15 cellular contexts compared by ENCODE assay signal in the genomic region with DNA sequence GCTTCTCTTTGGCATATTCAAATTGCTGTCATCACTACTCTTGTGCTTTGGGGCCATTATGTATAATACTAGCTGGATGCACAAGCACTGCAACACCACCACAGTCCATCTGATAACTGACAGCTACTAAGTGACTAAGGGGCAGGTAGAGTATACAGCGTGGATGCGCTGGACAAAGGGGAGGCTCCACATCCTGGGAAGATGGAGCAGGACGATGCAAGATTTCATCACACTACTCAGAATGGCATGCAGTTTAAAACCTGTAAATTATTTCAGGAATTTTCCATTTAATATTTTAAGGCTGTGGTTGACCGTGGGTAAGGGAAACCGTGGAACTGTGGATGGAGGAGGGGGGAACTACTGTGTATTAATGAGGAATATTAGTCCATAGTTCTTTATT. TPM values are rescaled to one million over a fixed set of nuclear protein-coding genes. Genes with fewer than 3 reads are reported as not detected.
A peak's percentile ranks its signal among the peaks of the same experiment; 100 is the strongest.
DNase-seq lines count a peak whose midpoint lies in the region; ATAC-seq, FAIRE-seq and TF ChIP-seq lines count a peak whose summit lies in the region.
"Had no signal": no experiment of that assay in that cellular context is flagged by ENCODE, and none has a peak within 500 bp of the region (broad histone marks: within the 10 kb centered on the region; RNA-seq: fewer than 3 reads in every experiment).

No MANE protein-coding gene starts in this region.

- no peak overlapping the region for H2BK15ac ChIP-seq in IMR-90 (ENCODE audit: low read depth, low read length)

- no CpG with 5 or more reads among the region's 5 CpGs for WGBS in IMR-90 (ENCODE audit: extremely low coverage in 2 of 2, insufficient read length in 1 of 2), 2 experiments

- peak overlapping the region; percentile 68 for H3K4ac ChIP-seq in IMR-90 (ENCODE audit: low read depth, low read length)

- H3K27me3 Mint-ChIP-seq in chondrocyte (ENCODE audit: low read depth), result no peaks in the 10 kb centered on the region
- no peaks in the 10 kb centered on the region for H3K27me3 Mint-ChIP-seq in osteocyte (ENCODE audit: unreplicated experiment)

- H2AK9ac ChIP-seq in IMR-90 (replicated peaks; ENCODE audit: low read depth, low read length, poor library complexity), result no peak overlapping the region

- H3K9ac ChIP-seq in BLaER1 (no peak overlapping the region), IMR-90 (ENCODE audit: low read depth, low read length) (no peak overlapping the region), kidney (ENCODE audit: low read length in 2 of 2) (no peak overlapping the region)

- H3K4me1 ChIP-seq in BLaER1, result peaks cover 86% of the 10 kb centered on the region
- H3K4me1 ChIP-seq in IMR-90 (ENCODE audit: control insufficient read depth, insufficient read depth, low read length), result peaks cover 9% of the 10 kb centered on the region
- H3K4me1 ChIP-seq in kidney (ENCODE audit: control insufficient read depth in 1 of 2, insufficient read depth in 1 of 2, low read depth in 1 of 2, low read length in 2 of 2), result peaks cover 30 to 35% of the 10 kb centered on the region in 2 donors

- H2BK120ac ChIP-seq in IMR-90 (ENCODE audit: low read depth, low read length), result peak overlapping the region; percentile 17; the same call in 1 of the 2 replicates

- H3K4me2 ChIP-seq in BLaER1, result peak overlapping the region; percentile 23
- no peak overlapping the region for H3K4me2 ChIP-seq in IMR-90 (ENCODE audit: low read depth, low read length)

- peaks cover 35% of the 10 kb centered on the region for H3K9me1 ChIP-seq in IMR-90 (ENCODE audit: insufficient read depth, low read length)

- H3K9me3 ChIP-seq in BLaER1 (no peaks in the 10 kb centered on the region; the same call in 1 of the 2 replicates), IMR-90 (ENCODE audit: control insufficient read depth, insufficient read depth, low read length) (no peaks in the 10 kb centered on the region), kidney (ENCODE audit: control insufficient read depth in 1 of 2, low read length in 2 of 2) (no peaks in the 10 kb centered on the region)

- POLR2A ChIA-PET in IMR-90 (lab: Charles Lee; ENCODE audit: unreplicated experiment), result interaction anchor here (0.6 kb wide), 1 partner anchor 108 kb away, joined by 11 read pairs; no protein-coding TSS in a partner anchor

- no peak for FAIRE-seq in kidney (lab: Jason Lieb, UNC)
- FAIRE-seq: GM12878 had no signal

- H3K9me3 Mint-ChIP-seq in chondrocyte (ENCODE audit: low read depth), result peaks cover 5% of the 10 kb centered on the region
- H3K9me3 Mint-ChIP-seq in osteocyte (ENCODE audit: unreplicated experiment), result peaks cover 9% of the 10 kb centered on the region

- H2BK5ac ChIP-seq in IMR-90 (ENCODE audit: low read depth, low read length, poor library complexity, severe bottlenecking), result peak overlapping the region; percentile 38

- H3K27ac Mint-ChIP-seq in chondrocyte (ENCODE audit: unreplicated experiment), result peak overlapping the region; percentile 95
- H3K27ac Mint-ChIP-seq in osteocyte (ENCODE audit: unreplicated experiment), result peak overlapping the region; percentile 78

- CTCF ChIA-PET in IMR-90 (lab: Yijun Ruan, JAX), result no interaction called here

- H3K79me1 ChIP-seq in IMR-90 (ENCODE audit: low read depth in 1 of 2, low read length in 2 of 2), result peaks cover 11 to 68% of the 10 kb centered on the region in 2 experiments; a peak in 3 of 4 replicates

- no TSS peak for BruUV-seq in IMR-90 (replicated peaks; lab: Mats Ljungman, UMichigan)

- no peak for TF ChIP-seq RAD21 in IMR-90 (IDR thresholded peaks at IDR 0.05; ENCODE audit: low read length)

- H3K36me3 ChIP-seq in BLaER1 (peaks cover 33% of the 10 kb centered on the region), IMR-90 (ENCODE audit: control insufficient read depth, insufficient read depth, low read length) (0 out of 2 replicates have a peak, but pooled peaks cover 4% of the 10 kb centered on the region), kidney (ENCODE audit: control insufficient read depth in 1 of 2, insufficient read depth in 2 of 2, low read length in 2 of 2) (no peaks in the 10 kb centered on the region)

- no peak for TF ChIP-seq CTCF in IMR-90 (conservative IDR thresholded peaks at IDR 0.05; ENCODE audit: low read depth, low read length)
- TF ChIP-seq CTCF in chondrocyte (IDR thresholded peaks at IDR 0.05), result no peak
- TF ChIP-seq CTCF in osteocyte (IDR thresholded peaks at IDR 0.05), result no peak
- no peak for TF ChIP-seq CTCF in kidney (IDR thresholded peaks at IDR 0.05; ENCODE audit: borderline replicate concordance, extremely low read depth, insufficient read depth)

- H2AFZ ChIP-seq in IMR-90 (replicated peaks; ENCODE audit: low read length, poor library complexity), result no peak overlapping the region

- H3K36me3 Mint-ChIP-seq in chondrocyte (ENCODE audit: low read depth) (peaks cover 6% of the 10 kb centered on the region), osteocyte (ENCODE audit: unreplicated experiment) (peaks cover 9% of the 10 kb centered on the region)

- H3K27ac ChIP-seq in BLaER1, result no peak overlapping the region
- no peak overlapping the region for H3K27ac ChIP-seq in IMR-90 (ENCODE audit: insufficient read depth, low read length)
- H3K27ac ChIP-seq in kidney (ENCODE audit: low read depth in 2 of 2, low read length in 2 of 2), result no peak overlapping the region
- H3K27ac ChIP-seq: SJCRH30 had no signal

- intact Hi-C loops in IMR-90 (cut with micrococcal nuclease) (no loop called here), kidney (cut with DNase I) (no loop called here)

- H3K14ac ChIP-seq in IMR-90 (replicated peaks; ENCODE audit: low read depth, low read length), result peak overlapping the region; percentile 41; the same call in 1 of the 2 replicates

- 0 out of 2 replicates have a peak overlapping the region, but pooled peaks have one; percentile 4 for H2BK20ac ChIP-seq in IMR-90 (ENCODE audit: low read depth, low read length)

- peak overlapping the region in 1 of 2 experiments; percentile 68; a peak in 2 of 4 replicates for H4K8ac ChIP-seq in IMR-90 (ENCODE audit: low read depth in 2 of 2, low read length in 2 of 2)

- in situ Hi-C loops in IMR-90 (cut with MboI; ENCODE audit: low sequenced_read_pairs), result no loop called here

- H4K20me1 ChIP-seq in BLaER1 (peaks cover 100% of the 10 kb centered on the region), IMR-90 (ENCODE audit: insufficient read depth, low read length) (peaks cover 75% of the 10 kb centered on the region)

- peak overlapping the region; percentile 41 for H3K4me3 Mint-ChIP-seq in chondrocyte (ENCODE audit: unreplicated experiment)
- H3K4me3 Mint-ChIP-seq in osteocyte (ENCODE audit: unreplicated experiment), result peak overlapping the region; percentile 32

- no peak overlapping the region for H3K23ac ChIP-seq in IMR-90 (ENCODE audit: low read depth, low read length)

- H4K5ac ChIP-seq in IMR-90 (ENCODE audit: low read depth, low read length), result no peak overlapping the region

- peak overlapping the region; percentile 40 for H4K91ac ChIP-seq in IMR-90 (ENCODE audit: insufficient read depth, low read depth, low read length)

- H3K4me1 Mint-ChIP-seq in chondrocyte (ENCODE audit: low read depth) (peaks cover 94% of the 10 kb centered on the region), osteocyte (ENCODE audit: unreplicated experiment) (peaks cover 76% of the 10 kb centered on the region)

- DNase-seq in IMR-90 (peak; percentile 55), chondrocyte (ENCODE audit: low spot score) (no peak), osteocyte (ENCODE audit: extremely low spot score, unreplicated experiment) (no peak), kidney (no peak), dermis blood vessel endothelial cell (no peak)
- DNase-seq: activated naive CD4-positive, alpha-beta T cell treated with Interleukin-2 at 50 U/mL for 16 hours; MM.1S; NCI-H526; SJCRH30 had no signal

- ATAC-seq in IMR-90 (ENCODE audit: low read depth) (peak; percentile 70), GM21737 (IDR thresholded peaks at IDR 0.05; ENCODE audit: unreplicated experiment) (no peak), HG03108 (IDR thresholded peaks at IDR 0.05; ENCODE audit: unreplicated experiment) (no peak)
- ATAC-seq: GM12878 had no signal

- dilution Hi-C loops in IMR-90 (cut with HindIII; ENCODE audit: low sequenced_read_pairs, unreplicated experiment), result no loop called here

- no peak for TF ChIP-seq POLR2A in IMR-90 (IDR thresholded peaks at IDR 0.05; ENCODE audit: low read depth, low read length)

- H3K4me3 ChIP-seq in BLaER1 (no peak overlapping the region), IMR-90 (ENCODE audit: insufficient read depth, low read depth, low read length) (no peak overlapping the region), kidney (ENCODE audit: low read length in 2 of 2) (no peak overlapping the region)
- H3K4me3 ChIP-seq: dorsolateral prefrontal cortex, GM12878, lung, SJCRH30 had no signal

- no peak overlapping the region for H3K18ac ChIP-seq in IMR-90 (ENCODE audit: low read depth, low read length)

- H3K27me3 ChIP-seq in BLaER1, result no peaks in the 10 kb centered on the region
- H3K27me3 ChIP-seq in IMR-90 (ENCODE audit: control insufficient read depth, insufficient read depth, low read length), result no peaks in the 10 kb centered on the region
- H3K27me3 ChIP-seq: dorsolateral prefrontal cortex, SJCRH30 had no signal

- peak overlapping the region; percentile 6; the same call in 1 of the 2 replicates for H2AK5ac ChIP-seq in IMR-90 (ENCODE audit: low read depth, low read length)

- no peak overlapping the region; the same call in 1 of the 2 replicates for H3K56ac ChIP-seq in IMR-90 (ENCODE audit: extremely low read depth, insufficient read depth, low read length)

TF ChIP-seq in IMR-90, 13 proteins besides CTCF, POLR2A, EP300 and RAD21:
- TF ChIP-seq SMC3 (IDR thresholded peaks at IDR 0.05; ENCODE audit: low read depth, low read length), result no peak
- peak; percentile 69; the same call in 1 of the 2 replicates for TF ChIP-seq CEBPB (IDR thresholded peaks at IDR 0.05; ENCODE audit: low read depth, low read length)

RNA-seq across cellular contexts. Expression of gene MPRIP, which starts 25.0 kb away (rescaled TPM):
- total RNA-seq in IMR-90 (2012; rRNA removed) (111 and 113 TPM in 2 replicates), chondrocyte (197 to 352 TPM (median 345 TPM) in 3 replicates), osteocyte (206 and 209 TPM in 2 replicates), kidney (250 TPM), dermis blood vessel endothelial cell (105 and 175 TPM in 2 replicates)
- polyA plus RNA-seq in IMR-90 (2012; rRNA removed) (147 and 149 TPM in 2 replicates), kidney (ENCODE audit: insufficient read depth, low read depth, low replicate concordance) (120 TPM)
- 125 and 140 TPM in 2 replicates for polyA plus RNA-seq in IMR-90 (2012; cell fraction: cytosol; rRNA removed)
- 139 TPM in 2 replicates for polyA plus RNA-seq in IMR-90 (2012; cell fraction: nucleus; rRNA removed; ENCODE audit: low replicate concordance)
